In the genomic region with DNA sequence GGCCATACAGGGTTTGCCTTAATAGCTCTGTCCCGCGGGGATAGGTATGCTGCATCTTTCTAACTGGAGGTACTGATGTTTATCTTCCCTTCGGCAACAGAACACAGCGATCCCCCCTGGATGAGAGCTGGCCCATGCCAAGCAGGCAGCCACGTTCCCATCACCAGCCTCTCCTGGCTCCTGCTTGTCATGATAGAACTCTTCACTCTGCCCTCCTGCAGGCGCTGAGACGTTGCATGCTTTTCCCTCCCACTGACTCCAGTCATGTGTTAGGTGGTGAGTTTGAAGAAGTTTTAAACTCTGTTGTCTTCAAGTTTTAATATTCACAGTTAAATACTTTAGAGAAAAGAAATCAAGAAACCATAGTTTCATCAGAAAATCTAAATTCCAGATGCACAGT, we compare ENCODE assay signal across 16 cellular contexts. TPM values are rescaled to one million over a fixed set of nuclear protein-coding genes. Genes with fewer than 3 reads are reported as not detected.
A peak's percentile ranks its signal among the peaks of the same experiment; 100 is the strongest.
DNase-seq lines count a peak whose midpoint lies in the region; ATAC-seq and TF ChIP-seq lines count a peak whose summit lies in the region.
"Had no signal": no experiment of that assay in that cellular context is flagged by ENCODE, and none has a peak within 500 bp of the region (broad histone marks: within the 10 kb centered on the region; RNA-seq: fewer than 3 reads in every experiment).

No MANE protein-coding gene starts in this region.

- H3K9me3 ChIP-seq in right cardiac atrium (ENCODE audit: control insufficient read depth, low read length) (no peaks in the 10 kb centered on the region), endodermal cell (ENCODE audit: control insufficient read depth, low read length) (peaks cover 14% of the 10 kb centered on the region), trophoblast cell (ENCODE audit: insufficient read depth, low read depth, low read length) (no peaks in the 10 kb centered on the region)
- H3K9me3 ChIP-seq: HAP-1 had no signal

- H2AFZ ChIP-seq in trophoblast cell (ENCODE audit: insufficient read depth, low read length, poor library complexity), result no peak overlapping the region

- H4K8ac ChIP-seq in trophoblast cell (ENCODE audit: low read depth, low read length), result no peak overlapping the region

- no peak overlapping the region for H2BK12ac ChIP-seq in trophoblast cell (ENCODE audit: low read length)

- no peak overlapping the region for H3K27ac Mint-ChIP-seq in endodermal cell
- H3K27ac Mint-ChIP-seq: CD14-positive monocyte; CD8-positive, alpha-beta T cell; HFFc6 had no signal

- H3K4me1 ChIP-seq in right cardiac atrium (ENCODE audit: control insufficient read depth, insufficient read depth, low read length) (peaks cover 6% of the 10 kb centered on the region), endodermal cell (ENCODE audit: control insufficient read depth, insufficient read depth, low read length) (peaks cover 8% of the 10 kb centered on the region), trophoblast cell (ENCODE audit: control insufficient read depth in 1 of 2, insufficient read depth in 2 of 2, low read length in 2 of 2) (peaks cover 2% of the 10 kb centered on the region in 2 experiments)

- intact Hi-C loops in left ventricle myocardium superior (cut with micrococcal nuclease), result no loop called here
- intact Hi-C loops in right cardiac atrium (cut with DNase I), result no loop called here

- peak; percentile 27 for ATAC-seq in left ventricle myocardium superior
- ATAC-seq in right cardiac atrium, result no peak
- ATAC-seq: CD8-positive, alpha-beta T cell had no signal

- H3K4me1 Mint-ChIP-seq in endodermal cell, result peaks cover 36% of the 10 kb centered on the region
- H3K4me1 Mint-ChIP-seq: CD14-positive monocyte had no signal

- no peak overlapping the region for H3K4me3 ChIP-seq in right cardiac atrium (ENCODE audit: low read length)
- no peak overlapping the region for H3K4me3 ChIP-seq in endodermal cell (ENCODE audit: low read length)
- no peak overlapping the region for H3K4me3 ChIP-seq in trophoblast cell (ENCODE audit: low read depth, low read length)
- H3K4me3 ChIP-seq: HAP-1 had no signal

- no peak for DNase-seq in left ventricle myocardium superior
- DNase-seq in right cardiac atrium, result no peak
- DNase-seq in endodermal cell, result peak; percentile 39
- DNase-seq in trophoblast cell, result no peak
- no peak for DNase-seq in NCI-H2029 treated with DMSO at 0.1 percent for 48 hours (lab: John Stamatoyannopoulos, UW)
- no peak for DNase-seq in NCI-H2227 (lab: John Stamatoyannopoulos, UW; ENCODE audit: unreplicated experiment)
- no peak for DNase-seq in activated CD4-positive, alpha-beta T cell treated with anti-CD3 and anti-CD28 coated beads, Interleukin-2, amount 50 U/mL, for 4 hours
- DNase-seq: CD8-positive, alpha-beta T cell; COR-L47; DMS153; DMS79 treated with DMSO at 0.1 percent for 48 hours; EL; HFFc6 had no signal

- H3K79me1 ChIP-seq in trophoblast cell (ENCODE audit: low read length), result no peaks in the 10 kb centered on the region

- H2AK5ac ChIP-seq in trophoblast cell (ENCODE audit: low read length), result no peak overlapping the region

- H4K12ac ChIP-seq in trophoblast cell (ENCODE audit: low read depth, low read length), result no peak overlapping the region

- H3K4me2 ChIP-seq in trophoblast cell (ENCODE audit: low read length), result no peak overlapping the region

- H3K4me3 Mint-ChIP-seq in endodermal cell, result no peak overlapping the region
- H3K4me3 Mint-ChIP-seq: CD14-positive monocyte; CD8-positive, alpha-beta T cell; HFFc6 had no signal

- H3K79me2 ChIP-seq in trophoblast cell (ENCODE audit: control insufficient read depth, insufficient read depth, low read length, poor library complexity), result no peaks in the 10 kb centered on the region

- H3K9me3 Mint-ChIP-seq in endodermal cell, result no peaks in the 10 kb centered on the region
- H3K9me3 Mint-ChIP-seq: CD8-positive, alpha-beta T cell; HFFc6 had no signal

- no peak overlapping the region for H3K23ac ChIP-seq in trophoblast cell (ENCODE audit: low read length)

- no peaks in the 10 kb centered on the region for H3K27me3 Mint-ChIP-seq in endodermal cell (ENCODE audit: insufficient read depth)

- no peak overlapping the region for H3K4ac ChIP-seq in trophoblast cell (ENCODE audit: low read depth, low read length)

- H3K36me3 ChIP-seq in endodermal cell (ENCODE audit: control insufficient read depth, insufficient read depth, low read length) (no peaks in the 10 kb centered on the region), trophoblast cell (ENCODE audit: control insufficient read depth in 1 of 2, insufficient read depth in 2 of 2, low read length in 2 of 2) (no peaks in the 10 kb centered on the region)
- H3K36me3 ChIP-seq: HAP-1 had no signal

- no peak overlapping the region for H2BK5ac ChIP-seq in trophoblast cell (ENCODE audit: low read depth, low read length, poor library complexity)

- TF ChIP-seq CTCF in endodermal cell (conservative IDR thresholded peaks at IDR 0.05), result no peak

- H2BK120ac ChIP-seq in trophoblast cell (ENCODE audit: insufficient read depth, low read length, poor library complexity), result no peak overlapping the region

- H3K18ac ChIP-seq in trophoblast cell (ENCODE audit: low read length), result peak overlapping the region; percentile 33

- H4K91ac ChIP-seq in trophoblast cell (ENCODE audit: low read depth, low read length), result no peak overlapping the region

- H3K9ac ChIP-seq in endodermal cell (ENCODE audit: extremely low read depth, low read length, poor library complexity, severe bottlenecking) (no peak overlapping the region), trophoblast cell (ENCODE audit: low read length) (no peak overlapping the region)

- H3K27me3 ChIP-seq in right cardiac atrium (ENCODE audit: control insufficient read depth, insufficient read depth) (no peaks in the 10 kb centered on the region), endodermal cell (ENCODE audit: control insufficient read depth, insufficient read depth, low read length, poor library complexity, severe bottlenecking) (no peaks in the 10 kb centered on the region), trophoblast cell (ENCODE audit: insufficient read depth, low read length) (no peaks in the 10 kb centered on the region)

- H3K36me3 Mint-ChIP-seq in endodermal cell (ENCODE audit: low read depth), result no peaks in the 10 kb centered on the region
- H3K36me3 Mint-ChIP-seq: CD8-positive, alpha-beta T cell had no signal

- 74% methylated on average over 7 of the region's 7 CpGs for WGBS in right cardiac atrium
- 88 to 97% methylated on average over 3 to 7 of the region's 7 CpGs for WGBS in endodermal cell (ENCODE audit: insufficient coverage in 1 of 2, insufficient read length in 1 of 2), 2 experiments
- WGBS in trophoblast cell (ENCODE audit: extremely low coverage, insufficient coverage, insufficient read length), result no CpG with 5 or more reads among the region's 7 CpGs

- no peak overlapping the region for H3K27ac ChIP-seq in right cardiac atrium (ENCODE audit: low read length)
- no peak overlapping the region for H3K27ac ChIP-seq in endodermal cell (ENCODE audit: low read depth, low read length)
- H3K27ac ChIP-seq in trophoblast cell (ENCODE audit: low read depth, low read length), result no peak overlapping the region
- H3K27ac ChIP-seq: HL-60 had no signal

- no peak overlapping the region for H3K14ac ChIP-seq in trophoblast cell (ENCODE audit: low read length)

RNA-seq across cellular contexts. Expression of gene MED27, which starts 60.0 kb away (rescaled TPM):
- total RNA-seq in left ventricle myocardium superior (13.5 TPM), right cardiac atrium (10 to 100 TPM; 19.9 to 22.2 (median 20.6) TPM), endodermal cell (10 to 100 TPM; 29.8 to 37.0 TPM)
- 22.7 TPM for polyA plus RNA-seq in right cardiac atrium
- 38.4 TPM for polyA plus RNA-seq in endodermal cell (2013, experiment 1 of 2)
- polyA plus RNA-seq in endodermal cell (2013, experiment 2 of 2), result 37.1 TPM
- polyA plus RNA-seq in trophoblast cell (2013), result 29.4 and 30.7 TPM in 2 replicates
